In genomic region chr10:75484717-75485116, GRCh38 we compare ENCODE assay signal across 36 cellular contexts. TPM values are rescaled to one million over a fixed set of nuclear protein-coding genes. Genes with fewer than 3 reads are reported as not detected.
"Had no signal": no experiment of that assay in that cellular context is flagged by ENCODE, and none has a peak within 500 bp of the region (broad histone marks: within the 10 kb centered on the region; RNA-seq: fewer than 3 reads in every experiment).

No MANE protein-coding gene starts in this region.

- FAIRE-seq: astrocyte, bronchial epithelial cell had no signal

- H3K36me3 ChIP-seq: adrenal gland, ascending aorta, brain microvascular endothelial cell, breast epithelium, cardiac muscle cell had no signal

- H3K4me3 ChIP-seq: adrenal gland, ascending aorta, body of pancreas, breast epithelium, cardiac muscle cell had no signal

- H3K27ac ChIP-seq: adrenal gland, body of pancreas, brain microvascular endothelial cell, breast epithelium, cardiac muscle cell had no signal

- H3K4me1 ChIP-seq: adrenal gland, body of pancreas, breast epithelium had no signal

- H3K27me3 ChIP-seq: adrenal gland, ascending aorta, body of pancreas, brain microvascular endothelial cell, breast epithelium, cardiac muscle cell had no signal

- ATAC-seq: activated naive CD4-positive, alpha-beta T cell treated with anti-CD3 and anti-CD28 coated beads, Interleukin-2, amount 50 U/mL, for 72 hours; activated naive CD8-positive, alpha-beta T cell treated with anti-CD3 and anti-CD28 coated beads, Interleukin-2, amount 50 U/mL, for 24 hours; activated T-cell treated with anti-CD3 and anti-CD28 coated beads, Interleukin-2, amount 50 U/mL, for 4 hours; activated T-cell treated with anti-CD3 and anti-CD28 coated beads, Interleukin-2, amount 50 U/mL, for 72 hours; activated T-helper 17 cell treated with anti-CD3 and anti-CD28 coated beads, Interleukin-2, amount 50 U/mL, for 72 hours; body of pancreas had no signal

- H3K9me3 ChIP-seq: adrenal gland, body of pancreas had no signal

- DNase-seq: activated effector memory CD4-positive, alpha-beta T cell treated with anti-CD3 and anti-CD28 coated beads, Interleukin-2, amount 50 U/mL, for 16 hours; activated effector memory CD4-positive, alpha-beta T cell treated with Interleukin-2 at 50 U/mL for 16 hours; activated gamma-delta T cell; activated gamma-delta T cell treated with Interleukin-2 at 50 U/mL for 16 hours; activated naive CD4-positive, alpha-beta T cell; activated naive CD4-positive, alpha-beta T cell treated with anti-CD3 and anti-CD28 coated beads for 36 hours; activated naive CD4-positive, alpha-beta T cell treated with anti-CD3 and anti-CD28 coated beads, Interleukin-2, amount 10 ng/mL, durations not matched to agents 7 days and 5 days; activated naive CD4-positive, alpha-beta T cell treated with anti-CD3 and anti-CD28 coated beads, Interleukin-2, amount 50 U/mL, for 16 hours; activated naive CD4-positive, alpha-beta T cell treated with Interleukin-2 at 50 U/mL for 16 hours; activated naive CD8-positive, alpha-beta T cell treated with anti-CD3 and anti-CD28 coated beads for 36 hours; activated naive CD8-positive, alpha-beta T cell treated with anti-CD3 and anti-CD28 coated beads, Interleukin-2, amount 10 ng/mL, durations not matched to agents 7 days and 5 days; activated naive CD8-positive, alpha-beta T cell treated with anti-CD3 and anti-CD28 coated beads, Interleukin-2, amount 50 U/mL, for 24 hours; activated T-cell treated with anti-CD3 and anti-CD28 coated beads, Interleukin-2, amount 50 U/mL, for 1 hour; activated T-cell treated with anti-CD3 and anti-CD28 coated beads, Interleukin-2, amount 50 U/mL, for 24 hours; activated T-cell treated with anti-CD3 and anti-CD28 coated beads, Interleukin-2, amount 50 U/mL, for 4 hours; activated T-cell treated with anti-CD3 and anti-CD28 coated beads, Interleukin-2, amount 50 U/mL, for 48 hours; activated T-cell treated with anti-CD3 and anti-CD28 coated beads, Interleukin-2, amount 50 U/mL, for 72 hours; amniotic stem cell; amygdala; anterior cingulate cortex; aorta; body of pancreas; brain microvascular endothelial cell; caudate nucleus; central memory CD4-positive, alpha-beta T cell; cerebellar nuclear complex had no signal

RNA-seq across cellular contexts. Expression of gene LRMDA, which starts 53.3 kb away (rescaled TPM):
- total RNA-seq: activated naive CD4-positive, alpha-beta T cell treated with anti-CD3 and anti-CD28 coated beads for 36 hours; activated naive CD4-positive, alpha-beta T cell treated with anti-CD3 and anti-CD28 coated beads, Interleukin-2, amount 50 U/mL, for 72 hours; activated naive CD8-positive, alpha-beta T cell treated with anti-CD3 and anti-CD28 coated beads for 36 hours; activated naive CD8-positive, alpha-beta T cell treated with anti-CD3 and anti-CD28 coated beads, Interleukin-2, amount 10 ng/mL, durations not matched to agents 7 days and 5 days; activated T-cell treated with anti-CD3 and anti-CD28 coated beads, Interleukin-2, amount 50 U/mL, for 4 hours; activated T-cell treated with anti-CD3 and anti-CD28 coated beads, Interleukin-2, amount 50 U/mL, for 72 hours; activated T-helper 1 cell treated with anti-CD3 and anti-CD28 coated beads, Interleukin-12 subunit alpha, Interleukin-12 subunit beta, Interleukin-2, Interleukin-4 antibody, amounts not matched to agents 30 ng/mL and 10 ng/mL and 1 ng/mL, durations not matched to agents 14 hours and 24 hours and 36 hours; activated T-helper 17 cell treated with anti-CD3 and anti-CD28 coated beads, Interleukin-2, amount 50 U/mL, for 72 hours; activated T-helper 2 cell treated with anti-CD3 and anti-CD28 coated beads, Interferon-gamma antibody, Interleukin-2, Interleukin-4, amounts not matched to agents 10 μg/mL and 5 μg/mL and 100 μg/mL, durations not matched to agents 14 hours and 24 hours and 36 hours had no signal
